1 cellular context compared by ENCODE assay signal in the genomic region with DNA sequence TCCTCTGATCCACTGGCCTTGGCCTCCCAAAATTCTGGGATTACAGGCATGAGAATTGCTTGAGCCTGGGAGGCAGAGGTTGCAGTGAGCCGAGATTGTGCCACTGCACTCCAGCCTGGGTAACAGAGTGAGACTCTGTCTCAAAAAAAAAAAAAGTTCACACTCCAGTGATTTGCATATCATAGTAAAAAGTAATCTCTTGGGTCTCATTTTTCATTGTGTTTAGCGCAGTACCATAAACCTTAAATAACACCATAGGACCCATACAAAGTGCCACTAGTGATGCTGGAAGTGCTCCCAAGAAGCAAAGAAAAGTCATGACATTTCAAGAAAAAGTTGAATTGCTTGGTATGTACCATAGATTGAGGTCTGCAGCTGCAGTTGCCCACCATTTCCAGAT.
TF ChIP-seq lines count a peak whose summit lies in the region.

No MANE protein-coding gene starts in this region.

TF ChIP-seq in HEK293, 187 proteins besides CTCF, POLR2A, EP300 and RAD21:
- TF ChIP-seq, protein P1, sequence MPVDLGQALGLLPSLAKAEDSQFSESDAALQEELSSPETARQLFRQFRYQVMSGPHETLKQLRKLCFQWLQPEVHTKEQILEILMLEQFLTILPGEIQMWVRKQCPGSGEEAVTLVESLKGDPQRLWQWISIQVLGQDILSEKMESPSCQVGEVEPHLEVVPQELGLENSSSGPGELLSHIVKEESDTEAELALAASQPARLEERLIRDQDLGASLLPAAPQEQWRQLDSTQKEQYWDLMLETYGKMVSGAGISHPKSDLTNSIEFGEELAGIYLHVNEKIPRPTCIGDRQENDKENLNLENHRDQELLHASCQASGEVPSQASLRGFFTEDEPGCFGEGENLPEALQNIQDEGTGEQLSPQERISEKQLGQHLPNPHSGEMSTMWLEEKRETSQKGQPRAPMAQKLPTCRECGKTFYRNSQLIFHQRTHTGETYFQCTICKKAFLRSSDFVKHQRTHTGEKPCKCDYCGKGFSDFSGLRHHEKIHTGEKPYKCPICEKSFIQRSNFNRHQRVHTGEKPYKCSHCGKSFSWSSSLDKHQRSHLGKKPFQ (tag by site-specific recombination; IDR thresholded peaks at IDR 0.05), result peak; percentile 72
TF ChIP-seq in HEK293: peak in this region for 1; not testable (repeated sequence) for 186.
